In the genomic region with DNA sequence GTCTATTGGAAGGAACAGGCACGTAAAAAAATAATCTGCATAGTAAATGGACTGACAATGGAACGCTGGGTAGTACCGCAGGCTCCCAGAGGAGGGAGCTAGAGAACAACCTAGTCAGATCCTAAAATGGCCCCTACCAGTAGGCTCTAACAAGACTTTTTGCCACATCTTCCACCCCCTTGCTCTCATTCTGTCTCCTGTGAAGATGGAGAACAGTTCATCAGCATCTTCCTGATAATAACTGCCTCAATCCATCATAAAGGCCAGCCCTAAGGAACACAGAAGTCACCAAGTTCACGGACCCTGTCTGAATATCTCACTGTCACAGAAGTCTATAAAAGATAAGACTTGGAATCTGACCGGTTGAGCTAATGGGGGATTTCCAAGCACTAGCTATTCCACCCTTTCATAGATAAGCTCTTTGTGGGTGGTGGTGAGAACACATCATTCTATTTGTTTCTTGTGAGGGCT, we compare ENCODE assay signal across 8 cellular contexts.
A peak's percentile ranks its signal among the peaks of the same experiment; 100 is the strongest.
DNase-seq lines count a peak whose midpoint lies in the region; ATAC-seq, FAIRE-seq and TF ChIP-seq lines count a peak whose summit lies in the region.

No MANE protein-coding gene starts in this region.

- WGBS in gastroesophageal sphincter (ENCODE audit: low coverage in 1 of 2), 2 donors, result 14 to 33% methylated on average over 5 of the region's 5 CpGs

- DNase-seq in Caki2 (ENCODE audit: low read depth) (peak; percentile 59), KG1 (lab: John Stamatoyannopoulos, UW) (peak; percentile 92), RPMI7951 (ENCODE audit: low read depth) (peak; percentile 57), activated T-helper 1 cell treated with Interleukin-2 at 50 U/mL for 16 hours (ENCODE audit: low read depth) (peak; percentile 23), pons (ENCODE audit: low spot score) (peak; percentile 69), urothelium cell line (ENCODE audit: low spot score) (peak; percentile 74)

- peak; percentile 21 for ATAC-seq in GM19468 (IDR thresholded peaks at IDR 0.05; ENCODE audit: extremely low read depth, unreplicated experiment)
- ATAC-seq in gastroesophageal sphincter, result no peak

- in situ Hi-C loops in Caki2 (cut with HindIII; ENCODE audit: low pct_unique_long_range_greater_than_20kb, low sequenced_read_pairs), result no loop called here

- H3K4me1 ChIP-seq in gastroesophageal sphincter, result peaks cover 0 to 33% (median 3%) of the 10 kb centered on the region in 3 donors

- TF ChIP-seq CTCF in gastroesophageal sphincter (IDR thresholded peaks at IDR 0.05), result peak; percentile 42 to 71 (median 50)

- peaks cover 5% of the 10 kb centered on the region for H3K27me3 ChIP-seq in gastroesophageal sphincter

- no peak overlapping the region for H3K4me3 ChIP-seq in gastroesophageal sphincter

- no peak for FAIRE-seq in urothelium cell line (lab: Jason Lieb, UNC)

- no peak for TF ChIP-seq EP300 in gastroesophageal sphincter (IDR thresholded peaks at IDR 0.05)

- no peak overlapping the region for H3K27ac ChIP-seq in gastroesophageal sphincter

- H3K36me3 ChIP-seq in gastroesophageal sphincter, result no peaks in the 10 kb centered on the region

- no peak for TF ChIP-seq POLR2A in gastroesophageal sphincter (IDR thresholded peaks at IDR 0.05)

- H3K9me3 ChIP-seq in gastroesophageal sphincter, result no peaks in the 10 kb centered on the region

Comparison
In these comparisons a context has a peak if more than half of its experiments do, and no peak if none do; other contexts are left out.
1. DNase-seq: peak in every context shown above with its lines; median percentile 92 in KG1; 74 in urothelium cell line; 69 in pons; 59 in Caki2; 57 in RPMI7951; 23 in activated T-helper 1 cell treated with Interleukin-2 at 50 U/mL for 16 hours.